1 cellular context compared by ENCODE assay signal in the genomic region with DNA sequence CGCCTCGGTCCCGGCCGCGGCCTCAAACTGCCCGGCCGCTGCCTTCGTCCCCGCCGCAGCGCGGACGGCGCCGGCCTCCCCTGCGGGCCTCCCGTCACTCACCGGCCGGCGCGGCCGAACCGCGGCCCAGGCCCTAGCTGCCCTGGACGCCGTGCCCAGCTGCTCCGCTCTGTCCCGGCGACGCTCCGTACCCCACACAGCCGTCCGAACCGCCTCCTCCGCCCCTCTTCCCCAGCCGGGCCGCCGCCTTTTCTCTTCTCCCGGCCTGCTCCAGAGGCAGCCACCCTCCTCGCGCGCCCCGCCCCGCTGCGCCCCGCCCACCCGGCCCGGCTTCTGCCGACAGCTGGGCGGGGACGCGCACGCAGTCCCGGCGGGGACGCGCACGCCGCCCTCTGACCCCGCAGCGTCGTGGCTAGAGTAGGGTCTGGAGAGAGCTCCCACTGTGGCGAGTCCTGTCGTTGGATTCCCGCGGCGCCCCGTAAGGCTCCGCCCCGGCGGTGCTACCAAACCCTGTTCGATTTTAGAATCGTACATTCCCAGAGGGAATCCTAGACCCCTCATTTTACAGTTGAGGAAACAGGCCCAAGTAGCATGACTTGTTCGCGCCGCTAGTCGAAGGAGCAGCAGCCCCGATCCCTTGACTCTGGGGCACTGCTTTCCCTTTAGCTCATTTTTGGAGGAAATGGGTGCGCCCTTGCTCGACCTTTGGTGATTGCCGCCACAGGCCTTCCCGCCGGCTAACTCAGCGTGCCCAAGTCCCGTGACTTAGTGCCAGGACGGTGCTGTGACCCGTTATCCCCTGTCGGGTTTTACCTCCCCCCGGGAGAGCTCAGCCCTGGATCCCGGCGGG.
A peak's percentile ranks its signal among the peaks of the same experiment; 100 is the strongest.
TF ChIP-seq lines count a peak whose summit lies in the region.

A gene with protein sequence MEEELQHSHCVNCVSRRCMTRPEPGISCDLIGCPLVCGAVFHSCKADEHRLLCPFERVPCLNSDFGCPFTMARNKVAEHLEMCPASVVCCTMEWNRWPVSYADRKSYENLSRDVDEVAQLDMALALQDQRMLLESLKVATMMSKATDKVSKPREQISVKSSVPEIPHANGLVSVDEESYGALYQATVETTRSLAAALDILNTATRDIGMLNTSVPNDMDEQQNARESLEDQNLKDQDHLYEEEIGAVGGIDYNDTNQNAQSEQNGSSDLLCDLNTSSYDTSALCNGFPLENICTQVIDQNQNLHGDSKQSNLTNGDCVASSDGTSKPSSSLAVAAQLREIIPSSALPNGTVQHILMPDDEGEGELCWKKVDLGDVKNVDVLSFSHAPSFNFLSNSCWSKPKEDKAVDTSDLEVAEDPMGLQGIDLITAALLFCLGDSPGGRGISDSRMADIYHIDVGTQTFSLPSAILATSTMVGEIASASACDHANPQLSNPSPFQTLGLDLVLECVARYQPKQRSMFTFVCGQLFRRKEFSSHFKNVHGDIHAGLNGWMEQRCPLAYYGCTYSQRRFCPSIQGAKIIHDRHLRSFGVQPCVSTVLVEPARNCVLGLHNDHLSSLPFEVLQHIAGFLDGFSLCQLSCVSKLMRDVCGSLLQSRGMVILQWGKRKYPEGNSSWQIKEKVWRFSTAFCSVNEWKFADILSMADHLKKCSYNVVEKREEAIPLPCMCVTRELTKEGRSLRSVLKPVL (minus strand): TSS at position 295 of the 850 bp plus-strand sequence. CDS start 8,390 bp downstream, outside the sequence.

TF ChIP-seq in HepG2, 621 proteins besides CTCF, POLR2A, EP300 and RAD21 (continued from another document and continues in another):
- TF ChIP-seq MEIS2 (CRISPR knock-in tag; IDR thresholded peaks at IDR 0.05) (no peak; the same call in 1 of the 2 replicates), ZNF569 (CRISPR knock-in tag; IDR thresholded peaks at IDR 0.05; ENCODE audit: borderline replicate concordance) (no peak), NFKBIZ (CRISPR knock-in tag; IDR thresholded peaks at IDR 0.05) (peak; percentile 60; the same call in 1 of the 2 replicates), SAFB2 (CRISPR knock-in tag; IDR thresholded peaks at IDR 0.05; ENCODE audit: borderline replicate concordance, low read depth) (peak; percentile 96), FOXA1 (IDR thresholded peaks at IDR 0.05) (no peak), FOXA1 (CRISPR knock-in tag; IDR thresholded peaks at IDR 0.05) (no peak), SNRNP70 (IDR thresholded peaks at IDR 0.05; ENCODE audit: low read depth, low read length) (no peak), BORCS8-MEF2B (CRISPR knock-in tag; IDR thresholded peaks at IDR 0.05) (no peak; the same call in none of the 2 replicates), RFXAP (CRISPR knock-in tag; IDR thresholded peaks at IDR 0.05; ENCODE audit: borderline replicate concordance) (peak; percentile 40; the same call in 1 of the 2 replicates), ETV5 (CRISPR knock-in tag; IDR thresholded peaks at IDR 0.05; ENCODE audit: borderline replicate concordance) (no peak; the same call in 1 of the 2 replicates), ZNF138 (CRISPR knock-in tag; IDR thresholded peaks at IDR 0.05; ENCODE audit: low read depth) (peak; percentile 38; the same call in 1 of the 2 replicates), YEATS4 (CRISPR knock-in tag; IDR thresholded peaks at IDR 0.05; ENCODE audit: borderline replicate concordance) (peak; percentile 85), ARHGAP35 (CRISPR knock-in tag; IDR thresholded peaks at IDR 0.05; ENCODE audit: borderline replicate concordance) (no peak; the same call in 1 of the 2 replicates), ZNF230 (CRISPR knock-in tag; IDR thresholded peaks at IDR 0.05) (peak; percentile 71; the same call in 1 of the 2 replicates), MAF1 (CRISPR knock-in tag; IDR thresholded peaks at IDR 0.05; ENCODE audit: borderline replicate concordance) (no peak), TBP (CRISPR knock-in tag; IDR thresholded peaks at IDR 0.05) (no peak), ZNF776 (CRISPR knock-in tag; IDR thresholded peaks at IDR 0.05) (0 out of 2 replicates have a peak, but pooled peaks have one; percentile 74), ZSCAN21 (CRISPR knock-in tag; IDR thresholded peaks at IDR 0.05; ENCODE audit: borderline replicate concordance) (peak; percentile 85; the same call in 1 of the 2 replicates), IKZF4 (CRISPR knock-in tag; IDR thresholded peaks at IDR 0.05; ENCODE audit: borderline replicate concordance, low read depth, not compliant biosample characterization) (peak; percentile 19), ZNF33A (CRISPR knock-in tag; IDR thresholded peaks at IDR 0.05; ENCODE audit: borderline replicate concordance) (no peak), ARID2 (CRISPR knock-in tag; IDR thresholded peaks at IDR 0.05; ENCODE audit: borderline replicate concordance) (no peak), RFX1 (IDR thresholded peaks at IDR 0.05) (no peak), HOXA9 (CRISPR knock-in tag; IDR thresholded peaks at IDR 0.05; ENCODE audit: borderline replicate concordance) (peak; percentile 90), ZNF552 (CRISPR knock-in tag; IDR thresholded peaks at IDR 0.05; ENCODE audit: borderline replicate concordance) (no peak), ZNF772 (CRISPR knock-in tag; IDR thresholded peaks at IDR 0.05) (peak; percentile 83), ZNF180 (CRISPR knock-in tag; IDR thresholded peaks at IDR 0.05; ENCODE audit: borderline replicate concordance, low read depth) (peak; percentile 67; the same call in 1 of the 2 replicates), ZMYM2 (CRISPR knock-in tag; IDR thresholded peaks at IDR 0.05) (peak; percentile 23; the same call in 1 of the 2 replicates), STAG1 (CRISPR knock-in tag; IDR thresholded peaks at IDR 0.05) (no peak; the same call in 1 of the 2 replicates), YEATS2 (CRISPR knock-in tag; IDR thresholded peaks at IDR 0.05; ENCODE audit: borderline replicate concordance) (peak; percentile 69; the same call in 1 of the 2 replicates), HOXD1 (CRISPR knock-in tag; IDR thresholded peaks at IDR 0.05) (0 out of 2 replicates have a peak, but pooled peaks have one; percentile 15), ZFX (CRISPR knock-in tag; IDR thresholded peaks at IDR 0.05; ENCODE audit: low read depth) (peak; percentile 94)
- TF ChIP-seq, protein P1, sequence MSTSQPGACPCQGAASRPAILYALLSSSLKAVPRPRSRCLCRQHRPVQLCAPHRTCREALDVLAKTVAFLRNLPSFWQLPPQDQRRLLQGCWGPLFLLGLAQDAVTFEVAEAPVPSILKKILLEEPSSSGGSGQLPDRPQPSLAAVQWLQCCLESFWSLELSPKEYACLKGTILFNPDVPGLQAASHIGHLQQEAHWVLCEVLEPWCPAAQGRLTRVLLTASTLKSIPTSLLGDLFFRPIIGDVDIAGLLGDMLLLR (CRISPR knock-in tag; IDR thresholded peaks at IDR 0.05): peak; percentile 19; the same call in 1 of the 2 replicates
- TF ChIP-seq, protein P2, sequence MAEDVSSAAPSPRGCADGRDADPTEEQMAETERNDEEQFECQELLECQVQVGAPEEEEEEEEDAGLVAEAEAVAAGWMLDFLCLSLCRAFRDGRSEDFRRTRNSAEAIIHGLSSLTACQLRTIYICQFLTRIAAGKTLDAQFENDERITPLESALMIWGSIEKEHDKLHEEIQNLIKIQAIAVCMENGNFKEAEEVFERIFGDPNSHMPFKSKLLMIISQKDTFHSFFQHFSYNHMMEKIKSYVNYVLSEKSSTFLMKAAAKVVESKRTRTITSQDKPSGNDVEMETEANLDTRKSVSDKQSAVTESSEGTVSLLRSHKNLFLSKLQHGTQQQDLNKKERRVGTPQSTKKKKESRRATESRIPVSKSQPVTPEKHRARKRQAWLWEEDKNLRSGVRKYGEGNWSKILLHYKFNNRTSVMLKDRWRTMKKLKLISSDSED (CRISPR knock-in tag; IDR thresholded peaks at IDR 0.05): peak; percentile 65; the same call in 1 of the 2 replicates
- TF ChIP-seq, protein P3, sequence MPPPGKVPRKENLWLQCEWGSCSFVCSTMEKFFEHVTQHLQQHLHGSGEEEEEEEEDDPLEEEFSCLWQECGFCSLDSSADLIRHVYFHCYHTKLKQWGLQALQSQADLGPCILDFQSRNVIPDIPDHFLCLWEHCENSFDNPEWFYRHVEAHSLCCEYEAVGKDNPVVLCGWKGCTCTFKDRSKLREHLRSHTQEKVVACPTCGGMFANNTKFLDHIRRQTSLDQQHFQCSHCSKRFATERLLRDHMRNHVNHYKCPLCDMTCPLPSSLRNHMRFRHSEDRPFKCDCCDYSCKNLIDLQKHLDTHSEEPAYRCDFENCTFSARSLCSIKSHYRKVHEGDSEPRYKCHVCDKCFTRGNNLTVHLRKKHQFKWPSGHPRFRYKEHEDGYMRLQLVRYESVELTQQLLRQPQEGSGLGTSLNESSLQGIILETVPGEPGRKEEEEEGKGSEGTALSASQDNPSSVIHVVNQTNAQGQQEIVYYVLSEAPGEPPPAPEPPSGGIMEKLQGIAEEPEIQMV (CRISPR knock-in tag; IDR thresholded peaks at IDR 0.05; ENCODE audit: low read depth): peak; percentile 90
- TF ChIP-seq, protein P4, sequence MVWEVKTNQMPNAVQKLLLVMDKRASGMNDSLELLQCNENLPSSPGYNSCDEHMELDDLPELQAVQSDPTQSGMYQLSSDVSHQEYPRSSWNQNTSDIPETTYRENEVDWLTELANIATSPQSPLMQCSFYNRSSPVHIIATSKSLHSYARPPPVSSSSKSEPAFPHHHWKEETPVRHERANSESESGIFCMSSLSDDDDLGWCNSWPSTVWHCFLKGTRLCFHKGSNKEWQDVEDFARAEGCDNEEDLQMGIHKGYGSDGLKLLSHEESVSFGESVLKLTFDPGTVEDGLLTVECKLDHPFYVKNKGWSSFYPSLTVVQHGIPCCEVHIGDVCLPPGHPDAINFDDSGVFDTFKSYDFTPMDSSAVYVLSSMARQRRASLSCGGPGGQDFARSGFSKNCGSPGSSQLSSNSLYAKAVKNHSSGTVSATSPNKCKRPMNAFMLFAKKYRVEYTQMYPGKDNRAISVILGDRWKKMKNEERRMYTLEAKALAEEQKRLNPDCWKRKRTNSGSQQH (CRISPR knock-in tag; IDR thresholded peaks at IDR 0.05; ENCODE audit: low read depth): no peak; the same call in 1 of the 2 replicates
- TF ChIP-seq, protein P5, sequence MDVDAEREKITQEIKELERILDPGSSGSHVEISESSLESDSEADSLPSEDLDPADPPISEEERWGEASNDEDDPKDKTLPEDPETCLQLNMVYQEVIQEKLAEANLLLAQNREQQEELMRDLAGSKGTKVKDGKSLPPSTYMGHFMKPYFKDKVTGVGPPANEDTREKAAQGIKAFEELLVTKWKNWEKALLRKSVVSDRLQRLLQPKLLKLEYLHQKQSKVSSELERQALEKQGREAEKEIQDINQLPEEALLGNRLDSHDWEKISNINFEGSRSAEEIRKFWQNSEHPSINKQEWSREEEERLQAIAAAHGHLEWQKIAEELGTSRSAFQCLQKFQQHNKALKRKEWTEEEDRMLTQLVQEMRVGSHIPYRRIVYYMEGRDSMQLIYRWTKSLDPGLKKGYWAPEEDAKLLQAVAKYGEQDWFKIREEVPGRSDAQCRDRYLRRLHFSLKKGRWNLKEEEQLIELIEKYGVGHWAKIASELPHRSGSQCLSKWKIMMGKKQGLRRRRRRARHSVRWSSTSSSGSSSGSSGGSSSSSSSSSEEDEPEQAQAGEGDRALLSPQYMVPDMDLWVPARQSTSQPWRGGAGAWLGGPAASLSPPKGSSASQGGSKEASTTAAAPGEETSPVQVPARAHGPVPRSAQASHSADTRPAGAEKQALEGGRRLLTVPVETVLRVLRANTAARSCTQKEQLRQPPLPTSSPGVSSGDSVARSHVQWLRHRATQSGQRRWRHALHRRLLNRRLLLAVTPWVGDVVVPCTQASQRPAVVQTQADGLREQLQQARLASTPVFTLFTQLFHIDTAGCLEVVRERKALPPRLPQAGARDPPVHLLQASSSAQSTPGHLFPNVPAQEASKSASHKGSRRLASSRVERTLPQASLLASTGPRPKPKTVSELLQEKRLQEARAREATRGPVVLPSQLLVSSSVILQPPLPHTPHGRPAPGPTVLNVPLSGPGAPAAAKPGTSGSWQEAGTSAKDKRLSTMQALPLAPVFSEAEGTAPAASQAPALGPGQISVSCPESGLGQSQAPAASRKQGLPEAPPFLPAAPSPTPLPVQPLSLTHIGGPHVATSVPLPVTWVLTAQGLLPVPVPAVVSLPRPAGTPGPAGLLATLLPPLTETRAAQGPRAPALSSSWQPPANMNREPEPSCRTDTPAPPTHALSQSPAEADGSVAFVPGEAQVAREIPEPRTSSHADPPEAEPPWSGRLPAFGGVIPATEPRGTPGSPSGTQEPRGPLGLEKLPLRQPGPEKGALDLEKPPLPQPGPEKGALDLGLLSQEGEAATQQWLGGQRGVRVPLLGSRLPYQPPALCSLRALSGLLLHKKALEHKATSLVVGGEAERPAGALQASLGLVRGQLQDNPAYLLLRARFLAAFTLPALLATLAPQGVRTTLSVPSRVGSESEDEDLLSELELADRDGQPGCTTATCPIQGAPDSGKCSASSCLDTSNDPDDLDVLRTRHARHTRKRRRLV (CRISPR knock-in tag; IDR thresholded peaks at IDR 0.05): peak; percentile 86
- TF ChIP-seq, protein P6, sequence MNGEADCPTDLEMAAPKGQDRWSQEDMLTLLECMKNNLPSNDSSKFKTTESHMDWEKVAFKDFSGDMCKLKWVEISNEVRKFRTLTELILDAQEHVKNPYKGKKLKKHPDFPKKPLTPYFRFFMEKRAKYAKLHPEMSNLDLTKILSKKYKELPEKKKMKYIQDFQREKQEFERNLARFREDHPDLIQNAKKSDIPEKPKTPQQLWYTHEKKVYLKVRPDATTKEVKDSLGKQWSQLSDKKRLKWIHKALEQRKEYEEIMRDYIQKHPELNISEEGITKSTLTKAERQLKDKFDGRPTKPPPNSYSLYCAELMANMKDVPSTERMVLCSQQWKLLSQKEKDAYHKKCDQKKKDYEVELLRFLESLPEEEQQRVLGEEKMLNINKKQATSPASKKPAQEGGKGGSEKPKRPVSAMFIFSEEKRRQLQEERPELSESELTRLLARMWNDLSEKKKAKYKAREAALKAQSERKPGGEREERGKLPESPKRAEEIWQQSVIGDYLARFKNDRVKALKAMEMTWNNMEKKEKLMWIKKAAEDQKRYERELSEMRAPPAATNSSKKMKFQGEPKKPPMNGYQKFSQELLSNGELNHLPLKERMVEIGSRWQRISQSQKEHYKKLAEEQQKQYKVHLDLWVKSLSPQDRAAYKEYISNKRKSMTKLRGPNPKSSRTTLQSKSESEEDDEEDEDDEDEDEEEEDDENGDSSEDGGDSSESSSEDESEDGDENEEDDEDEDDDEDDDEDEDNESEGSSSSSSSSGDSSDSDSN (CRISPR knock-in tag; IDR thresholded peaks at IDR 0.05): peak; percentile 98
- TF ChIP-seq, protein P7, sequence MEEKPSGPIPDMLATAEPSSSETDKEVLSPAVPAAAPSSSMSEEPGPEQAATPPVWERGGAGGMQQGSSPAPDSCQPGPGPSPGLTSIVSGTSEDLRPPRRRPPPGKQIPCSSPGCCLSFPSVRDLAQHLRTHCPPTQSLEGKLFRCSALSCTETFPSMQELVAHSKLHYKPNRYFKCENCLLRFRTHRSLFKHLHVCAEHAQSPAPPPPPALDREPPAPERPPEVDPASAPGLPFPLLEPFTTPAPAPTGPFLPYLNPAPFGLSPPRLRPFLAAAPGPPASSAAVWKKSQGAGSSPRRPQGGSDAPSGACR (CRISPR knock-in tag; IDR thresholded peaks at IDR 0.05): no peak
- TF ChIP-seq, protein P8, sequence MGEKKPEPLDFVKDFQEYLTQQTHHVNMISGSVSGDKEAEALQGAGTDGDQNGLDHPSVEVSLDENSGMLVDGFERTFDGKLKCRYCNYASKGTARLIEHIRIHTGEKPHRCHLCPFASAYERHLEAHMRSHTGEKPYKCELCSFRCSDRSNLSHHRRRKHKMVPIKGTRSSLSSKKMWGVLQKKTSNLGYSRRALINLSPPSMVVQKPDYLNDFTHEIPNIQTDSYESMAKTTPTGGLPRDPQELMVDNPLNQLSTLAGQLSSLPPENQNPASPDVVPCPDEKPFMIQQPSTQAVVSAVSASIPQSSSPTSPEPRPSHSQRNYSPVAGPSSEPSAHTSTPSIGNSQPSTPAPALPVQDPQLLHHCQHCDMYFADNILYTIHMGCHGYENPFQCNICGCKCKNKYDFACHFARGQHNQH (CRISPR knock-in tag; IDR thresholded peaks at IDR 0.05): peak; percentile 89
